ENCODE assay signal across 8 cellular contexts in genomic region chr17:79024901-79025737, GRCh38. TPM values are rescaled to one million over a fixed set of nuclear protein-coding genes. Genes with fewer than 3 reads are reported as not detected.
DNase-seq lines count a peak whose midpoint lies in the region; ATAC-seq and TF ChIP-seq lines count a peak whose summit lies in the region.

No MANE protein-coding gene starts in this region.

- peak; percentile 17 to 45 for ATAC-seq in left cardiac atrium
- no peak for ATAC-seq in sciatic nerve
- no peak for ATAC-seq in GM18868 (IDR thresholded peaks at IDR 0.05; ENCODE audit: unreplicated experiment)

- H3K4me3 ChIP-seq in WERI-Rb-1 (ENCODE audit: low read depth, low read length) = peak overlapping the region; percentile 74

- intact Hi-C loops in left cardiac atrium (cut with DNase I) = no loop called here
- intact Hi-C loops in sciatic nerve (cut with DNase I) = no loop called here

- H3K27ac ChIP-seq in WERI-Rb-1 = no peak overlapping the region

- H3K9me3 ChIP-seq in WERI-Rb-1 (ENCODE audit: severe bottlenecking) = no peaks in the 10 kb centered on the region

- DNase-seq in EH (ENCODE audit: low read depth) (peak; percentile 31), WERI-Rb-1 (no peak), left cardiac atrium (peak; percentile 73), sciatic nerve (ENCODE audit: low spot score) (peak; percentile 54), NCI-H82 treated with DMSO at 0.1 percent for 48 hours (lab: John Stamatoyannopoulos, UW; ENCODE audit: unreplicated experiment) (no peak), SIG-M5 treated with dmso at 0.1 percent for 504 hours (lab: John Stamatoyannopoulos, UW; ENCODE audit: unreplicated experiment) (no peak), A172 (ENCODE audit: low spot score) (no peak)

- H3K27me3 ChIP-seq in WERI-Rb-1 (ENCODE audit: insufficient read depth, low read depth, severe bottlenecking) = peaks cover 3% of the 10 kb centered on the region

- no peaks in the 10 kb centered on the region for H3K36me3 ChIP-seq in WERI-Rb-1

- no peak for TF ChIP-seq CTCF in WERI-Rb-1 (IDR thresholded peaks at IDR 0.05; ENCODE audit: low read depth, low read length)

RNA-seq across cellular contexts. Expression of gene C1QTNF1, which starts 1.1 kb away (rescaled TPM):
- 100 to 1,000 TPM; 377 to 765 TPM for total RNA-seq in left cardiac atrium
- total RNA-seq in sciatic nerve = 22.6 TPM
- total RNA-seq in A172 (2014; rRNA removed; shearing (Covaris generic)) = 6.5 and 11.8 TPM in 2 replicates

RNA-seq across cellular contexts. Expression of gene CANT1, which starts 15.6 kb away (rescaled TPM):
- total RNA-seq in left cardiac atrium (10 to 100 TPM; 30.5 to 33.3 TPM), sciatic nerve (28.9 TPM)
- 81.4 and 90.1 TPM in 2 replicates for total RNA-seq in A172 (2014; rRNA removed; shearing (Covaris generic))

RNA-seq across cellular contexts. Expression of gene LGALS3BP, which starts 45.4 kb away (rescaled TPM):
- total RNA-seq in left cardiac atrium (100 to 1,000 TPM; 390 to 448 TPM), sciatic nerve (147 TPM)
- 352 and 514 TPM in 2 replicates for total RNA-seq in A172 (2014; rRNA removed; shearing (Covaris generic))

RNA-seq across cellular contexts. Expression of gene ENGASE, which starts 49.5 kb away (rescaled TPM):
- total RNA-seq in left cardiac atrium (10 to 100 TPM; 34.5 to 47.5 TPM), sciatic nerve (57.3 TPM)
- total RNA-seq in A172 (2014; rRNA removed; shearing (Covaris generic)) = 8.8 and 9.1 TPM in 2 replicates

Comparison
In these comparisons a context has a peak if more than half of its experiments do, and no peak if none do; other contexts are left out.
1. DNase-seq: peak in EH (single experiment), left cardiac atrium (single experiment) and sciatic nerve (single experiment); none in WERI-Rb-1 (single experiment), NCI-H82 treated with DMSO at 0.1 percent for 48 hours (single experiment), SIG-M5 treated with dmso at 0.1 percent for 504 hours (single experiment) and A172 (single experiment).
2. ATAC-seq: peak in left cardiac atrium (2 of 2); none in sciatic nerve (single experiment) and GM18868 (single experiment).
3. RNA of gene C1QTNF1, which starts 1.1 kb away (total RNA-seq): 377 to 765 TPM in left cardiac atrium; 22.6 TPM in sciatic nerve (single experiment) and 6.5 to 11.8 TPM in A172; every median in the first group is over 10 times any median in the second.